ENCODE assay signal across 2 cellular contexts in the genomic region with DNA sequence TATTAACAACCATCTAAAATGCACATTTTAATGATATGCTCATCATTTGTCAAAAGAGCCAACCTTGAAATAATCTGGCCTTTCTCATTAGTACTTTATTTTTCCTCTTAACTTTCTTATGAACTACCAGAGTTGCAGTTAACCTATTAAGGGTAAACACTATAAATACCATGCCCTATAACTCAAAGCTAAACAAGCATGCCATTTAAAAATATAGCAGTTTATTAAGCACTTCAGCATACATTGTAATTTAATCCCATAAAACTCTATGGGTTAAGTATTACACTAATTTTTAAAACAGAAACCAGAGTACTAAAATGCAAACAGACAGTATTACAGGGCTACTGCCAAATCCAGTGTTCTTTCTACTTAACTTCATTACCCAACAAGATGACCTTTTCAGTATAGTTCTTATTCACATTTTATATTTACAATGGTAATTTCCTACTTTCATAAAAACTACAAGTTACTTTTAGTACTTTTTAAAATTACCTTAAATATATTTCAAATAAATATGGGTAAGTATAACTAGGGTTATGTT.
TF ChIP-seq lines count a peak whose summit lies in the region.

No MANE protein-coding gene starts in this region.

TF ChIP-seq in A549, 52 proteins besides CTCF, POLR2A, EP300 and RAD21 (continued from another document):
- no peak for TF ChIP-seq CBX2 (IDR thresholded peaks at IDR 0.05; ENCODE audit: borderline replicate concordance, low read depth)
- no peak for TF ChIP-seq HOXB5 (CRISPR knock-in tag; IDR thresholded peaks at IDR 0.05)
- no peak for TF ChIP-seq KDM1A (IDR thresholded peaks at IDR 0.05; ENCODE audit: low read depth)
- TF ChIP-seq HDAC2 (IDR thresholded peaks at IDR 0.05), result no peak
- no peak for TF ChIP-seq JUN (IDR thresholded peaks at IDR 0.05)
- no peak for TF ChIP-seq JUNB (IDR thresholded peaks at IDR 0.05)
- TF ChIP-seq, protein P1, sequence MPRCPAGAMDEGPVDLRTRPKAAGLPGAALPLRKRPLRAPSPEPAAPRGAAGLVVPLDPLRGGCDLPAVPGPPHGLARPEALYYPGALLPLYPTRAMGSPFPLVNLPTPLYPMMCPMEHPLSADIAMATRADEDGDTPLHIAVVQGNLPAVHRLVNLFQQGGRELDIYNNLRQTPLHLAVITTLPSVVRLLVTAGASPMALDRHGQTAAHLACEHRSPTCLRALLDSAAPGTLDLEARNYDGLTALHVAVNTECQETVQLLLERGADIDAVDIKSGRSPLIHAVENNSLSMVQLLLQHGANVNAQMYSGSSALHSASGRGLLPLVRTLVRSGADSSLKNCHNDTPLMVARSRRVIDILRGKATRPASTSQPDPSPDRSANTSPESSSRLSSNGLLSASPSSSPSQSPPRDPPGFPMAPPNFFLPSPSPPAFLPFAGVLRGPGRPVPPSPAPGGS (IDR thresholded peaks at IDR 0.05), result no peak
- no peak for TF ChIP-seq ZNF302 (CRISPR knock-in tag; IDR thresholded peaks at IDR 0.05)
- TF ChIP-seq, protein P2, sequence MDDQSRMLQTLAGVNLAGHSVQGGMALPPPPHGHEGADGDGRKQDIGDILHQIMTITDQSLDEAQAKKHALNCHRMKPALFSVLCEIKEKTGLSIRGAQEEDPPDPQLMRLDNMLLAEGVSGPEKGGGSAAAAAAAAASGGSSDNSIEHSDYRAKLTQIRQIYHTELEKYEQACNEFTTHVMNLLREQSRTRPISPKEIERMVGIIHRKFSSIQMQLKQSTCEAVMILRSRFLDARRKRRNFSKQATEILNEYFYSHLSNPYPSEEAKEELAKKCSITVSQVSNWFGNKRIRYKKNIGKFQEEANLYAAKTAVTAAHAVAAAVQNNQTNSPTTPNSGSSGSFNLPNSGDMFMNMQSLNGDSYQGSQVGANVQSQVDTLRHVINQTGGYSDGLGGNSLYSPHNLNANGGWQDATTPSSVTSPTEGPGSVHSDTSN (IDR thresholded peaks at IDR 0.05), result no peak
- TF ChIP-seq, protein P3, sequence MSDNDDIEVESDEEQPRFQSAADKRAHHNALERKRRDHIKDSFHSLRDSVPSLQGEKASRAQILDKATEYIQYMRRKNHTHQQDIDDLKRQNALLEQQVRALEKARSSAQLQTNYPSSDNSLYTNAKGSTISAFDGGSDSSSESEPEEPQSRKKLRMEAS (IDR thresholded peaks at IDR 0.05), result no peak
- TF ChIP-seq HOXB13 (CRISPR knock-in tag; IDR thresholded peaks at IDR 0.05; ENCODE audit: low read depth), result no peak

TF ChIP-seq in GM23338, 12 proteins besides CTCF, POLR2A, EP300 and RAD21 (continued from another document):
- TF ChIP-seq, protein P4, sequence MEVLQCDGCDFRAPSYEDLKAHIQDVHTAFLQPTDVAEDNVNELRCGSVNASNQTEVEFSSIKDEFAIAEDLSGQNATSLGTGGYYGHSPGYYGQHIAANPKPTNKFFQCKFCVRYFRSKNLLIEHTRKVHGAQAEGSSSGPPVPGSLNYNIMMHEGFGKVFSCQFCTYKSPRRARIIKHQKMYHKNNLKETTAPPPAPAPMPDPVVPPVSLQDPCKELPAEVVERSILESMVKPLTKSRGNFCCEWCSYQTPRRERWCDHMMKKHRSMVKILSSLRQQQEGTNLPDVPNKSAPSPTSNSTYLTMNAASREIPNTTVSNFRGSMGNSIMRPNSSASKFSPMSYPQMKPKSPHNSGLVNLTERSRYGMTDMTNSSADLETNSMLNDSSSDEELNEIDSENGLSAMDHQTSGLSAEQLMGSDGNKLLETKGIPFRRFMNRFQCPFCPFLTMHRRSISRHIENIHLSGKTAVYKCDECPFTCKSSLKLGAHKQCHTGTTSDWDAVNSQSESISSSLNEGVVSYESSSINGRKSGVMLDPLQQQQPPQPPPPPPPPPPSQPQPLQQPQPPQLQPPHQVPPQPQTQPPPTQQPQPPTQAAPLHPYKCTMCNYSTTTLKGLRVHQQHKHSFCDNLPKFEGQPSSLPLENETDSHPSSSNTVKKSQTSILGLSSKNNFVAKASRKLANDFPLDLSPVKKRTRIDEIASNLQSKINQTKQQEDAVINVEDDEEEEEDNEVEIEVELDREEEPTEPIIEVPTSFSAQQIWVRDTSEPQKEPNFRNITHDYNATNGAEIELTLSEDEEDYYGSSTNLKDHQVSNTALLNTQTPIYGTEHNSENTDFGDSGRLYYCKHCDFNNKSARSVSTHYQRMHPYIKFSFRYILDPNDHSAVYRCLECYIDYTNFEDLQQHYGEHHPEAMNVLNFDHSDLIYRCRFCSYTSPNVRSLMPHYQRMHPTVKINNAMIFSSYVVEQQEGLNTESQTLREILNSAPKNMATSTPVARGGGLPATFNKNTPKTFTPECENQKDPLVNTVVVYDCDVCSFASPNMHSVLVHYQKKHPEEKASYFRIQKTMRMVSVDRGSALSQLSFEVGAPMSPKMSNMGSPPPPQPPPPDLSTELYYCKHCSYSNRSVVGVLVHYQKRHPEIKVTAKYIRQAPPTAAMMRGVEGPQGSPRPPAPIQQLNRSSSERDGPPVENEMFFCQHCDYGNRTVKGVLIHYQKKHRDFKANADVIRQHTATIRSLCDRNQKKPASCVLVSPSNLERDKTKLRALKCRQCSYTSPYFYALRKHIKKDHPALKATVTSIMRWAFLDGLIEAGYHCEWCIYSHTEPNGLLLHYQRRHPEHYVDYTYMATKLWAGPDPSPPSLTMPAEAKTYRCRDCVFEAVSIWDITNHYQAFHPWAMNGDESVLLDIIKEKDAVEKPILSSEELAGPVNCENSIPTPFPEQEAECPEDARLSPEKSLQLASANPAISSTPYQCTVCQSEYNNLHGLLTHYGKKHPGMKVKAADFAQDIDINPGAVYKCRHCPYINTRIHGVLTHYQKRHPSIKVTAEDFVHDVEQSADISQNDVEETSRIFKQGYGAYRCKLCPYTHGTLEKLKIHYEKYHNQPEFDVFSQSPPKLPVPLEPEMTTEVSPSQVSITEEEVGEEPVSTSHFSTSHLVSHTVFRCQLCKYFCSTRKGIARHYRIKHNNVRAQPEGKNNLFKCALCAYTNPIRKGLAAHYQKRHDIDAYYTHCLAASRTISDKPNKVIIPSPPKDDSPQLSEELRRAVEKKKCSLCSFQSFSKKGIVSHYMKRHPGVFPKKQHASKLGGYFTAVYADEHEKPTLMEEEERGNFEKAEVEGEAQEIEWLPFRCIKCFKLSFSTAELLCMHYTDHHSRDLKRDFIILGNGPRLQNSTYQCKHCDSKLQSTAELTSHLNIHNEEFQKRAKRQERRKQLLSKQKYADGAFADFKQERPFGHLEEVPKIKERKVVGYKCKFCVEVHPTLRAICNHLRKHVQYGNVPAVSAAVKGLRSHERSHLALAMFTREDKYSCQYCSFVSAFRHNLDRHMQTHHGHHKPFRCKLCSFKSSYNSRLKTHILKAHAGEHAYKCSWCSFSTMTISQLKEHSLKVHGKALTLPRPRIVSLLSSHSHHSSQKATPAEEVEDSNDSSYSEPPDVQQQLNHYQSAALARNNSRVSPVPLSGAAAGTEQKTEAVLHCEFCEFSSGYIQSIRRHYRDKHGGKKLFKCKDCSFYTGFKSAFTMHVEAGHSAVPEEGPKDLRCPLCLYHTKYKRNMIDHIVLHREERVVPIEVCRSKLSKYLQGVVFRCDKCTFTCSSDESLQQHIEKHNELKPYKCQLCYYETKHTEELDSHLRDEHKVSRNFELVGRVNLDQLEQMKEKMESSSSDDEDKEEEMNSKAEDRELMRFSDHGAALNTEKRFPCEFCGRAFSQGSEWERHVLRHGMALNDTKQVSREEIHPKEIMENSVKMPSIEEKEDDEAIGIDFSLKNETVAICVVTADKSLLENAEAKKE (CRISPR knock-in tag; IDR thresholded peaks at IDR 0.05), result no peak
- TF ChIP-seq POLR2AphosphoS5 (IDR thresholded peaks at IDR 0.05; ENCODE audit: low read depth), result no peak
- no peak for TF ChIP-seq CREB1 (CRISPR knock-in tag; IDR thresholded peaks at IDR 0.05; ENCODE audit: low read depth)
- no peak for TF ChIP-seq STAT1 (IDR thresholded peaks at IDR 0.05; ENCODE audit: unreplicated experiment)
- no peak for TF ChIP-seq NANOG (IDR thresholded peaks at IDR 0.05; ENCODE audit: borderline replicate concordance)
- TF ChIP-seq, protein P5, sequence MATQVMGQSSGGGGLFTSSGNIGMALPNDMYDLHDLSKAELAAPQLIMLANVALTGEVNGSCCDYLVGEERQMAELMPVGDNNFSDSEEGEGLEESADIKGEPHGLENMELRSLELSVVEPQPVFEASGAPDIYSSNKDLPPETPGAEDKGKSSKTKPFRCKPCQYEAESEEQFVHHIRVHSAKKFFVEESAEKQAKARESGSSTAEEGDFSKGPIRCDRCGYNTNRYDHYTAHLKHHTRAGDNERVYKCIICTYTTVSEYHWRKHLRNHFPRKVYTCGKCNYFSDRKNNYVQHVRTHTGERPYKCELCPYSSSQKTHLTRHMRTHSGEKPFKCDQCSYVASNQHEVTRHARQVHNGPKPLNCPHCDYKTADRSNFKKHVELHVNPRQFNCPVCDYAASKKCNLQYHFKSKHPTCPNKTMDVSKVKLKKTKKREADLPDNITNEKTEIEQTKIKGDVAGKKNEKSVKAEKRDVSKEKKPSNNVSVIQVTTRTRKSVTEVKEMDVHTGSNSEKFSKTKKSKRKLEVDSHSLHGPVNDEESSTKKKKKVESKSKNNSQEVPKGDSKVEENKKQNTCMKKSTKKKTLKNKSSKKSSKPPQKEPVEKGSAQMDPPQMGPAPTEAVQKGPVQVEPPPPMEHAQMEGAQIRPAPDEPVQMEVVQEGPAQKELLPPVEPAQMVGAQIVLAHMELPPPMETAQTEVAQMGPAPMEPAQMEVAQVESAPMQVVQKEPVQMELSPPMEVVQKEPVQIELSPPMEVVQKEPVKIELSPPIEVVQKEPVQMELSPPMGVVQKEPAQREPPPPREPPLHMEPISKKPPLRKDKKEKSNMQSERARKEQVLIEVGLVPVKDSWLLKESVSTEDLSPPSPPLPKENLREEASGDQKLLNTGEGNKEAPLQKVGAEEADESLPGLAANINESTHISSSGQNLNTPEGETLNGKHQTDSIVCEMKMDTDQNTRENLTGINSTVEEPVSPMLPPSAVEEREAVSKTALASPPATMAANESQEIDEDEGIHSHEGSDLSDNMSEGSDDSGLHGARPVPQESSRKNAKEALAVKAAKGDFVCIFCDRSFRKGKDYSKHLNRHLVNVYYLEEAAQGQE (IDR thresholded peaks at IDR 0.05; ENCODE audit: unreplicated experiment), result no peak
- TF ChIP-seq EZH2 (IDR thresholded peaks at IDR 0.05; ENCODE audit: low read depth, unreplicated experiment), result no peak
- TF ChIP-seq, protein P6, sequence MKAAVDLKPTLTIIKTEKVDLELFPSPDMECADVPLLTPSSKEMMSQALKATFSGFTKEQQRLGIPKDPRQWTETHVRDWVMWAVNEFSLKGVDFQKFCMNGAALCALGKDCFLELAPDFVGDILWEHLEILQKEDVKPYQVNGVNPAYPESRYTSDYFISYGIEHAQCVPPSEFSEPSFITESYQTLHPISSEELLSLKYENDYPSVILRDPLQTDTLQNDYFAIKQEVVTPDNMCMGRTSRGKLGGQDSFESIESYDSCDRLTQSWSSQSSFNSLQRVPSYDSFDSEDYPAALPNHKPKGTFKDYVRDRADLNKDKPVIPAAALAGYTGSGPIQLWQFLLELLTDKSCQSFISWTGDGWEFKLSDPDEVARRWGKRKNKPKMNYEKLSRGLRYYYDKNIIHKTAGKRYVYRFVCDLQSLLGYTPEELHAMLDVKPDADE (IDR thresholded peaks at IDR 0.05), result no peak
- no peak for TF ChIP-seq ZNF114 (CRISPR knock-in tag; IDR thresholded peaks at IDR 0.05)
